ENCODE assay signal across 12 cellular contexts in genomic region chr14:31286456-31287293, GRCh38.
DNase-seq lines count a peak whose midpoint lies in the region; ATAC-seq and TF ChIP-seq lines count a peak whose summit lies in the region.
"Had no signal": no experiment of that assay in that cellular context is flagged by ENCODE, and none has a peak within 500 bp of the region (broad histone marks: within the 10 kb centered on the region; RNA-seq: fewer than 3 reads in every experiment).

No MANE protein-coding gene starts in this region.

- CTCF ChIA-PET in PC-9 (lab: Charles Lee) = no interaction called here

- H3K36me3 ChIP-seq in PC-9 (ENCODE audit: low read depth) = no peaks in the 10 kb centered on the region

- no peaks in the 10 kb centered on the region; the same call in 1 of the 2 replicates for H3K4me1 ChIP-seq in PC-9 (replicated peaks; ENCODE audit: insufficient read depth)

- no peaks in the 10 kb centered on the region for H4K20me1 ChIP-seq in PC-9 (ENCODE audit: insufficient read depth)

- H3F3A ChIP-seq in PC-9 (ENCODE audit: insufficient read depth, low read depth) = no peaks in the 10 kb centered on the region

- intact Hi-C loops in PC-9 (cut with micrococcal nuclease; ENCODE audit: unreplicated experiment) = no loop called here

- no peak overlapping the region for H3K27ac ChIP-seq in PC-9
- H3K27ac ChIP-seq: epithelial cell of prostate had no signal

- BruUV-seq in PC-9 (replicated peaks; lab: Mats Ljungman, UMichigan) = no TSS peak

- POLR2A ChIA-PET in PC-9 (lab: Charles Lee; ENCODE audit: unreplicated experiment) = no interaction called here

- no peak overlapping the region for H2AFZ ChIP-seq in PC-9

- H3K9me2 ChIP-seq in PC-9 (ENCODE audit: insufficient read depth) = no peaks in the 10 kb centered on the region

- H3K9me3 ChIP-seq in PC-9 (ENCODE audit: insufficient read depth, low read depth) = no peaks in the 10 kb centered on the region; the same call in 1 of the 2 replicates

- peak; percentile 55 for ATAC-seq in esophagus mucosa
- ATAC-seq: right cardiac atrium had no signal

- H3K27me3 ChIP-seq in PC-9 (ENCODE audit: insufficient read depth, low read depth) = no peaks in the 10 kb centered on the region

- H3K4me3 ChIP-seq in PC-9 = no peak overlapping the region

- H3K79me2 ChIP-seq in PC-9 (ENCODE audit: low read depth) = no peaks in the 10 kb centered on the region

- no peak overlapping the region for H3K4me2 ChIP-seq in PC-9

- peak; percentile 46 for TF ChIP-seq CTCF in PC-9 (conservative IDR thresholded peaks at IDR 0.05)

- DNase-seq in activated CD4-positive, alpha-beta T cell treated with anti-CD3 and anti-CD28 coated beads, Interleukin-2, amount 50 U/mL, for 48 hours = peak; percentile 12 to 20
- DNase-seq in activated CD4-positive, alpha-beta T cell treated with anti-CD3 and anti-CD28 coated beads for 4 hours = no peak
- DNase-seq in PC-9 = no peak
- DNase-seq in stimulated activated CD4-positive, alpha-beta T cell treated with anti-CD3 and anti-CD28 coated beads, Interleukin-1b, Interleukin-23, amount 100 ng/mL, for 48 hours = peak; percentile 9
- no peak for DNase-seq in putamen (ENCODE audit: low spot score)
- no peak for DNase-seq in glomerular visceral epithelial cell (ENCODE audit: extremely low spot score)
- DNase-seq in COLO668 (lab: John Stamatoyannopoulos, UW; ENCODE audit: unreplicated experiment) = no peak
- DNase-seq: activated B cell treated with CpG ODN at 0.5 μM for 24 hours, NCI-H1105 had no signal

Comparison
In these comparisons a context has a peak if more than half of its experiments do, and no peak if none do; other contexts are left out.
1. DNase-seq: peak in activated CD4-positive, alpha-beta T cell treated with anti-CD3 and anti-CD28 coated beads, Interleukin-2, amount 50 U/mL, for 48 hours (2 of 2) and stimulated activated CD4-positive, alpha-beta T cell treated with anti-CD3 and anti-CD28 coated beads, Interleukin-1b, Interleukin-23, amount 100 ng/mL, for 48 hours (single experiment); none in activated CD4-positive, alpha-beta T cell treated with anti-CD3 and anti-CD28 coated beads for 4 hours (0 of 2), PC-9 (0 of 2), putamen (single experiment), glomerular visceral epithelial cell (single experiment) and COLO668 (single experiment).